Comparison of ENCODE assay signal across 1 cellular context in the genomic region with DNA sequence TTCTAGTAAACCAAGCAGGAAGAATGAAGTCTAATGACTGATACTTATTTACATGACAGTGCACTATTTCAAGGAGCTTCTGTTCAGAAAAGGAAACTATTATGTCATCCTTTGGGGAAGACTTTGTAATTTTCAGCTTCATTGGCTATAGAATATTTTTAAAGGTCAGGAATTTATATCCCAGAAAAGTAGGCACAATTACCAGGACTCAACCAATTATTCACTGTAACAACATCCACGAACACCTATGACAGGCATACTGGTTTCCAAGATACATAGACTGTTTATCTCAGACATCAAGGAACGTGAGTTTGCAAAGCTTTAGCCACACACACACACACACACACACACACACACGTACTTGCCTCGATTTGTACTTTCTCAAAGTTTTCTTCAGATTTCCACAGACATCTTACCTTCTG.
TF ChIP-seq lines count a peak whose summit lies in the region.

No MANE protein-coding gene starts in this region.

TF ChIP-seq in GM12878, 131 proteins besides CTCF, POLR2A, EP300 and RAD21:
- TF ChIP-seq NFIC (IDR thresholded peaks at IDR 0.05; ENCODE audit: low read depth, low read length) (peak; percentile 32; the same call in 1 of the 2 replicates), CREM (IDR thresholded peaks at IDR 0.05; ENCODE audit: low read depth) (no peak), BHLHE40 (IDR thresholded peaks at IDR 0.05; ENCODE audit: borderline replicate concordance in 1 of 2, low read depth in 2 of 2, low read length in 1 of 2) (peak; percentile 52 to 66; a peak in 3 of 4 replicates), EED (IDR thresholded peaks at IDR 0.05; ENCODE audit: low read depth) (0 out of 2 replicates have a peak, but pooled peaks have one; percentile 28), MTA3 (IDR thresholded peaks at IDR 0.05; ENCODE audit: borderline replicate concordance, low read length) (no peak), IKZF2 (IDR thresholded peaks at IDR 0.05) (peak in 1 of 2 experiments; percentile 45; a peak in 1 of 4 replicates), PML (IDR thresholded peaks at IDR 0.05; ENCODE audit: low read length) (no peak), IKZF1 (conservative IDR thresholded peaks at IDR 0.05) (peak; percentile 45), JUNB (IDR thresholded peaks at IDR 0.05) (peak; percentile 40; the same call in 1 of the 2 replicates), ATF7 (IDR thresholded peaks at IDR 0.05; ENCODE audit: low read depth) (peak; percentile 85)
- TF ChIP-seq, protein P1, sequence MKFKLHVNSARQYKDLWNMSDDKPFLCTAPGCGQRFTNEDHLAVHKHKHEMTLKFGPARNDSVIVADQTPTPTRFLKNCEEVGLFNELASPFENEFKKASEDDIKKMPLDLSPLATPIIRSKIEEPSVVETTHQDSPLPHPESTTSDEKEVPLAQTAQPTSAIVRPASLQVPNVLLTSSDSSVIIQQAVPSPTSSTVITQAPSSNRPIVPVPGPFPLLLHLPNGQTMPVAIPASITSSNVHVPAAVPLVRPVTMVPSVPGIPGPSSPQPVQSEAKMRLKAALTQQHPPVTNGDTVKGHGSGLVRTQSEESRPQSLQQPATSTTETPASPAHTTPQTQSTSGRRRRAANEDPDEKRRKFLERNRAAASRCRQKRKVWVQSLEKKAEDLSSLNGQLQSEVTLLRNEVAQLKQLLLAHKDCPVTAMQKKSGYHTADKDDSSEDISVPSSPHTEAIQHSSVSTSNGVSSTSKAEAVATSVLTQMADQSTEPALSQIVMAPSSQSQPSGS (IDR thresholded peaks at IDR 0.05; ENCODE audit: low read length), result peak; percentile 28; the same call in 1 of the 2 replicates
